In the genomic region with DNA sequence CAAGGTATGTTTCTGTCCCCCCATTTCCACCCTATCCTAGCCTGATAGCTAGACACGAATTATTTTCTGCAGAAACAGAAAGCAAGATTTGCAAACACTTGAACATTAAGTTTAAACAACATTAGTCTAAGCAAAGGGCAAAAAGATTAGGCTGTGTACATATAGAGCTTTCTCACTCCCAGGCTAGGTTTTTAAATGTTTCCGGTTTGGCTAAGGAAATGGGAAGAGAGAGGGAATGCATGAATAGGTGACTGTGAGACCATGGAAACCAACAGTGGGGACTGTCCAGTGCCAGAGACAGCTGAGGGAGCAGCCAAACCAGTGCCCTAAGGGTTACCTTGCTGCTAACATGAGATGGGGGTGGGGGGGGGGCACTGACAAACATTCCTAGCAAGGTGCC, we compare ENCODE assay signal across 15 cellular contexts.
DNase-seq lines count a peak whose midpoint lies in the region; FAIRE-seq and TF ChIP-seq lines count a peak whose summit lies in the region.
"Had no signal": no experiment of that assay in that cellular context is flagged by ENCODE, and none has a peak within 500 bp of the region (broad histone marks: within the 10 kb centered on the region; RNA-seq: fewer than 3 reads in every experiment).

No MANE protein-coding gene starts in this region.

- H3K9me3 ChIP-seq in kidney (ENCODE audit: control insufficient read depth in 1 of 2, low read length in 2 of 2): no peaks in the 10 kb centered on the region
- H3K9me3 ChIP-seq: BLaER1 treated with 17β-estradiol and CSF1 and Interleukin-3, amounts not matched to agents 10 nM and 100 nM had no signal

- no peaks in the 10 kb centered on the region for H3K9me3 Mint-ChIP-seq in progenitor cell of endocrine pancreas (ENCODE audit: low read depth)
- H3K9me3 Mint-ChIP-seq in activated T-cell treated with anti-CD3 and anti-CD28 coated beads, Interleukin-2, amount 50 U/mL, for 24 hours: no peaks in the 10 kb centered on the region
- H3K9me3 Mint-ChIP-seq: CD4-positive, CD25-positive, alpha-beta regulatory T cell; HFFc6 had no signal

- intact Hi-C loops in kidney (cut with DNase I): no loop called here

- H3K36me3 ChIP-seq in kidney (ENCODE audit: control insufficient read depth in 1 of 2, insufficient read depth in 2 of 2, low read length in 2 of 2): no peaks in the 10 kb centered on the region

- no peak overlapping the region for H3K4me3 Mint-ChIP-seq in progenitor cell of endocrine pancreas (ENCODE audit: low read depth)
- H3K4me3 Mint-ChIP-seq in activated T-cell treated with anti-CD3 and anti-CD28 coated beads, Interleukin-2, amount 50 U/mL, for 24 hours: no peak overlapping the region
- H3K4me3 Mint-ChIP-seq: CD4-positive, CD25-positive, alpha-beta regulatory T cell; HFFc6 had no signal

- DNase-seq in GM12892 (ENCODE audit: insufficient read length): no peak
- DNase-seq in kidney: peak; percentile 12
- no peak for DNase-seq in progenitor cell of endocrine pancreas (ENCODE audit: low spot score, unreplicated experiment)
- no peak for DNase-seq in activated T-cell treated with anti-CD3 and anti-CD28 coated beads, Interleukin-2, amount 50 U/mL, for 24 hours
- DNase-seq in HuH-7 (ENCODE audit: low spot score): no peak
- no peak for DNase-seq in urothelium cell line (ENCODE audit: low spot score)
- DNase-seq: ACHN; CD4-positive, CD25-positive, alpha-beta regulatory T cell; DMS53; GF-D8; HCEC 1CT; HFFc6 had no signal

- no peaks in the 10 kb centered on the region for H3K36me3 Mint-ChIP-seq in progenitor cell of endocrine pancreas (ENCODE audit: insufficient read depth)
- peaks cover 41% of the 10 kb centered on the region for H3K36me3 Mint-ChIP-seq in activated T-cell treated with anti-CD3 and anti-CD28 coated beads, Interleukin-2, amount 50 U/mL, for 24 hours (ENCODE audit: low read depth)

- H3K4me1 ChIP-seq in kidney (ENCODE audit: control insufficient read depth in 1 of 2, insufficient read depth in 1 of 2, low read depth in 1 of 2, low read length in 2 of 2): peaks cover 0 to 2% of the 10 kb centered on the region in 2 donors
- H3K4me1 ChIP-seq: BLaER1 treated with 17β-estradiol and CSF1 and Interleukin-3, amounts not matched to agents 10 nM and 100 nM had no signal

- no peak overlapping the region for H3K4me3 ChIP-seq in kidney (ENCODE audit: low read length in 2 of 2)
- H3K4me3 ChIP-seq: BLaER1 treated with 17β-estradiol and CSF1 and Interleukin-3, amounts not matched to agents 10 nM and 100 nM had no signal

- FAIRE-seq in GM12892 (lab: Jason Lieb, UNC) (peak; percentile 61), kidney (lab: Jason Lieb, UNC) (no peak), urothelium cell line (lab: Jason Lieb, UNC) (no peak)
- FAIRE-seq: GM18507 had no signal

- H3K27ac ChIP-seq in VCaP: peak overlapping the region; percentile 54
- no peak overlapping the region for H3K27ac ChIP-seq in kidney (ENCODE audit: low read depth in 2 of 2, low read length in 2 of 2)
- H3K27ac ChIP-seq: BLaER1 treated with 17β-estradiol and CSF1 and Interleukin-3, amounts not matched to agents 10 nM and 100 nM had no signal

- H3K9ac ChIP-seq in kidney (ENCODE audit: low read length in 2 of 2): no peak overlapping the region
- H3K9ac ChIP-seq: BLaER1 treated with 17β-estradiol and CSF1 and Interleukin-3, amounts not matched to agents 10 nM and 100 nM had no signal

- H3K27me3 Mint-ChIP-seq in progenitor cell of endocrine pancreas: no peaks in the 10 kb centered on the region
- no peaks in the 10 kb centered on the region for H3K27me3 Mint-ChIP-seq in activated T-cell treated with anti-CD3 and anti-CD28 coated beads, Interleukin-2, amount 50 U/mL, for 24 hours
- H3K27me3 Mint-ChIP-seq: CD4-positive, CD25-positive, alpha-beta regulatory T cell had no signal

- no peak for TF ChIP-seq CTCF in VCaP (conservative IDR thresholded peaks at IDR 0.05)
- no peak for TF ChIP-seq CTCF in kidney (IDR thresholded peaks at IDR 0.05; ENCODE audit: borderline replicate concordance, extremely low read depth, insufficient read depth)
- no peak for TF ChIP-seq CTCF in progenitor cell of endocrine pancreas (IDR thresholded peaks at IDR 0.05; ENCODE audit: unreplicated experiment)

- peaks cover 36% of the 10 kb centered on the region for H3K4me1 Mint-ChIP-seq in progenitor cell of endocrine pancreas (ENCODE audit: low read depth)
- H3K4me1 Mint-ChIP-seq in activated T-cell treated with anti-CD3 and anti-CD28 coated beads, Interleukin-2, amount 50 U/mL, for 24 hours (ENCODE audit: low read depth): peaks cover 11% of the 10 kb centered on the region

- peak overlapping the region; percentile 53 for H3K27ac Mint-ChIP-seq in progenitor cell of endocrine pancreas
- H3K27ac Mint-ChIP-seq in activated T-cell treated with anti-CD3 and anti-CD28 coated beads, Interleukin-2, amount 50 U/mL, for 24 hours: no peak overlapping the region
- H3K27ac Mint-ChIP-seq: CD4-positive, CD25-positive, alpha-beta regulatory T cell; HFFc6 had no signal

- no peak for TF ChIP-seq POLR2A in GM12892 (IDR thresholded peaks at IDR 0.05; ENCODE audit: low read depth, low read length)
